18 cellular contexts compared by ENCODE assay signal in genomic region chr1:232810856-232811255, GRCh38.
"Had no signal": no experiment of that assay in that cellular context is flagged by ENCODE, and none has a peak within 500 bp of the region (broad histone marks: within the 10 kb centered on the region; RNA-seq: fewer than 3 reads in every experiment).

No MANE protein-coding gene starts in this region.

- H3K27me3 ChIP-seq: gastroesophageal sphincter, tibial artery had no signal

- H3K9me3 ChIP-seq: prostate gland had no signal

- H3K27ac ChIP-seq: gastroesophageal sphincter, prostate gland, tibial artery had no signal

- DNase-seq: activated B cell treated with CpG ODN at 0.5 μM for 24 hours; activated CD4-positive, alpha-beta T cell treated with anti-CD3 and anti-CD28 coated beads for 36 hours; activated CD4-positive, alpha-beta T cell treated with anti-CD3 and anti-CD28 coated beads, Interleukin-2, amount 50 U/mL, for 4 hours; activated CD8-positive, alpha-beta memory T cell treated with anti-CD3 and anti-CD28 coated beads, Interleukin-2, amount 50 U/mL, for 48 hours; activated naive CD4-positive, alpha-beta T cell; activated T-cell treated with anti-CD3 and anti-CD28 coated beads, Interleukin-2, amount 50 U/mL, for 4 hours; erythroblast; head of caudate nucleus; stimulated activated CD4-positive, alpha-beta T cell treated with anti-CD3 and anti-CD28 coated beads, Interleukin-12 subunit alpha, Interleukin-12 subunit beta, amount 100 ng/mL, for 4 hours; substantia nigra; T-helper 17 cell; tibial artery had no signal

- H3K4me3 ChIP-seq: gastroesophageal sphincter, prostate gland, tibial artery had no signal

- H3K36me3 ChIP-seq: gastroesophageal sphincter, prostate gland, tibial artery had no signal

- FAIRE-seq: astrocyte, colon, islet of Langerhans had no signal

- H3K4me1 ChIP-seq: prostate gland had no signal

- ATAC-seq: activated CD4-positive, alpha-beta T cell treated with anti-CD3 and anti-CD28 coated beads for 36 hours; activated T-cell treated with anti-CD3 and anti-CD28 coated beads, Interleukin-2, amount 50 U/mL, for 4 hours; gastroesophageal sphincter; natural killer cell treated with Interleukin-12 subunit alpha and Interleukin-12 subunit beta and Interleukin-15 and Interleukin-18, amount 100 ng/mL, for 72 hours; T-helper 17 cell had no signal
